In genomic region chr12:67794151-67794550, GRCh38 we compare ENCODE assay signal across 24 cellular contexts.
DNase-seq lines count a peak whose midpoint lies in the region; ATAC-seq and TF ChIP-seq lines count a peak whose summit lies in the region.
"Had no signal": no experiment of that assay in that cellular context is flagged by ENCODE, and none has a peak within 500 bp of the region (broad histone marks: within the 10 kb centered on the region; RNA-seq: fewer than 3 reads in every experiment).

No MANE protein-coding gene starts in this region.

- H3K27ac ChIP-seq in brain microvascular endothelial cell (no peak overlapping the region), smooth muscle cell (ENCODE audit: low read depth) (no peak overlapping the region), SK-N-SH (ENCODE audit: low read depth in 2 of 2, low read length in 1 of 2) (peak overlapping the region in 1 of 2 experiments; percentile 42; a peak in 2 of 4 replicates)

- H3K36me3 ChIP-seq in brain microvascular endothelial cell (replicated peaks) (no peaks in the 10 kb centered on the region), smooth muscle cell (ENCODE audit: low read depth) (no peaks in the 10 kb centered on the region), SK-N-SH (replicated peaks in 1 of 2; ENCODE audit: control insufficient read depth in 1 of 2, insufficient read depth in 2 of 2, low read length in 1 of 2) (no peaks in the 10 kb centered on the region)

- peaks cover 51% of the 10 kb centered on the region for H3K4me1 Mint-ChIP-seq in HFFc6 (ENCODE audit: low read depth)

- TF ChIP-seq CTCF in HFFc6 (IDR thresholded peaks at IDR 0.05) (no peak), brain microvascular endothelial cell (IDR thresholded peaks at IDR 0.05; ENCODE audit: low read depth, low read length, missing control alignments) (no peak), fibroblast of the aortic adventitia (IDR thresholded peaks at IDR 0.05; ENCODE audit: insufficient read depth, low read length) (no peak), smooth muscle cell (IDR thresholded peaks at IDR 0.05; ENCODE audit: borderline replicate concordance, insufficient read depth, poor library complexity, severe bottlenecking) (no peak), SK-N-SH (IDR thresholded peaks at IDR 0.05) (no peak)

- no peak overlapping the region for H3K27ac Mint-ChIP-seq in HFFc6
- H3K27ac Mint-ChIP-seq: CD8-positive, alpha-beta T cell had no signal

- no peaks in the 10 kb centered on the region for H4K20me1 ChIP-seq in smooth muscle cell (ENCODE audit: low read depth)
- H4K20me1 ChIP-seq in SK-N-SH (ENCODE audit: insufficient read depth), result no peaks in the 10 kb centered on the region

- no peaks in the 10 kb centered on the region for H3K27me3 ChIP-seq in brain microvascular endothelial cell (replicated peaks)
- H3K27me3 ChIP-seq in smooth muscle cell (ENCODE audit: low read depth), result no peaks in the 10 kb centered on the region
- no peaks in the 10 kb centered on the region for H3K27me3 ChIP-seq in SK-N-SH (ENCODE audit: insufficient read depth)

- H3K9ac ChIP-seq in smooth muscle cell (ENCODE audit: low read depth) (no peak overlapping the region), SK-N-SH (no peak overlapping the region)

- WGBS in smooth muscle cell (ENCODE audit: low lambda C conversion rate), result 71% methylated on average over 2 of the region's 2 CpGs
- WGBS in SK-N-SH (ENCODE audit: low lambda C conversion rate), result 83% methylated on average over 2 of the region's 2 CpGs

- ATAC-seq in HG02798 (IDR thresholded peaks at IDR 0.05; ENCODE audit: poor library complexity, unreplicated experiment), result no peak
- ATAC-seq: CD8-positive, alpha-beta T cell; HepG2; Panc1; SK-N-SH treated with all-trans-retinoic acid at 6 μM for 48 hours had no signal

- in situ Hi-C loops in brain microvascular endothelial cell (cut with HindIII; ENCODE audit: low pct_ligation_motif_present, low sequenced_read_pairs), result no loop called here

- H3K9me3 ChIP-seq in smooth muscle cell (replicated peaks; ENCODE audit: low read depth), result no peaks in the 10 kb centered on the region
- peaks cover 7% of the 10 kb centered on the region; the same call in 1 of the 2 replicates for H3K9me3 ChIP-seq in SK-N-SH

- H3F3A ChIP-seq in smooth muscle cell (ENCODE audit: low read depth) (peaks cover 4% of the 10 kb centered on the region), SK-N-SH (replicated peaks; ENCODE audit: insufficient read depth) (peaks cover 4% of the 10 kb centered on the region)

- H3K4me2 ChIP-seq in smooth muscle cell (no peak overlapping the region), SK-N-SH (no peak overlapping the region)

- H2AFZ ChIP-seq in smooth muscle cell (ENCODE audit: low read depth) (peak overlapping the region; percentile 33), SK-N-SH (ENCODE audit: low read depth) (no peak overlapping the region)

- no peaks in the 10 kb centered on the region for H3K27me3 Mint-ChIP-seq in HFFc6 (ENCODE audit: insufficient read depth)

- H3K4me3 Mint-ChIP-seq in HFFc6, result no peak overlapping the region
- H3K4me3 Mint-ChIP-seq: CD8-positive, alpha-beta T cell had no signal

- peaks cover 4% of the 10 kb centered on the region for H3K4me1 ChIP-seq in smooth muscle cell (ENCODE audit: low read depth)
- peaks cover 0 to 12% of the 10 kb centered on the region in 2 experiments; a peak in 1 of 4 replicates for H3K4me1 ChIP-seq in SK-N-SH (ENCODE audit: control insufficient read depth in 1 of 2, insufficient read depth in 2 of 2, low read depth in 1 of 2, low read length in 1 of 2)

- no peaks in the 10 kb centered on the region for H3K36me3 Mint-ChIP-seq in HFFc6 (ENCODE audit: low read depth)
- H3K36me3 Mint-ChIP-seq: CD8-positive, alpha-beta T cell had no signal

- H3K4me3 ChIP-seq in brain microvascular endothelial cell (ENCODE audit: low read depth, low read length), result no peak overlapping the region
- H3K4me3 ChIP-seq in fibroblast of the aortic adventitia (ENCODE audit: low read depth, low read length), result no peak overlapping the region
- no peak overlapping the region for H3K4me3 ChIP-seq in smooth muscle cell
- no peak overlapping the region for H3K4me3 ChIP-seq in SK-N-SH (ENCODE audit: low read depth in 2 of 2, low read length in 1 of 2)

- no peak for TF ChIP-seq EP300 in SK-N-SH (IDR thresholded peaks at IDR 0.05; ENCODE audit: borderline replicate concordance in 1 of 2, low read depth in 1 of 2, low read length in 1 of 2)

- POLR2A ChIA-PET in SK-N-SH (lab: Yijun Ruan, JAX), result no interaction called here

- H3K9me3 Mint-ChIP-seq in HFFc6, result peaks cover 10% of the 10 kb centered on the region; the same call in 1 of the 2 replicates

- TF ChIP-seq RAD21 in SK-N-SH (IDR thresholded peaks at IDR 0.05; ENCODE audit: low read length), result no peak

- no peaks in the 10 kb centered on the region for H3K79me2 ChIP-seq in smooth muscle cell (ENCODE audit: low read depth)
- no peaks in the 10 kb centered on the region for H3K79me2 ChIP-seq in SK-N-SH (ENCODE audit: insufficient read depth)

- H3K9me2 ChIP-seq in SK-N-SH, result no peaks in the 10 kb centered on the region

- DNase-seq in HFFc6 (peak; percentile 35), brain microvascular endothelial cell (peak; percentile 64), fibroblast of the aortic adventitia (ENCODE audit: low read depth) (peak; percentile 57), smooth muscle cell (lab: John Stamatoyannopoulos, UW; ENCODE audit: unreplicated experiment) (no peak), SK-N-SH (no peak)
- DNase-seq in activated CD4-positive, alpha-beta T cell treated with anti-CD3 and anti-CD28 coated beads for 4 hours, result no peak
- DNase-seq in activated CD4-positive, alpha-beta T cell treated with anti-CD3 and anti-CD28 coated beads, Interleukin-2, amount 50 U/mL, for 1 hour, result no peak
- DNase-seq: AML-193; C1 segment of cervical spinal cord; CD8-positive, alpha-beta T cell; DND-41; GF-D8; KBM-7; NCI-H1092 treated with DMSO at 0.1 percent for 48 hours; NCI-H1436 treated with DMSO at 0.1 percent for 48 hours; NCI-H2081; NCI-H2171 treated with DMSO at 0.1 percent for 48 hours; NCI-H524 treated with DMSO at 0.1 percent for 48 hours; NCI-H82; SIG-M5 had no signal

- CTCF ChIA-PET in SK-N-SH (lab: Yijun Ruan, JAX), result no interaction called here

TF ChIP-seq in SK-N-SH, 30 proteins besides CTCF, POLR2A, EP300 and RAD21:
- TF ChIP-seq MEF2A (IDR thresholded peaks at IDR 0.05; ENCODE audit: borderline replicate concordance, low read depth) (no peak), JUND (IDR thresholded peaks at IDR 0.05) (no peak), RFX5 (IDR thresholded peaks at IDR 0.05; ENCODE audit: low read length) (no peak), CHD2 (IDR thresholded peaks at IDR 0.05; ENCODE audit: low read length, partially characterized antibody) (no peak), POLR2AphosphoS5 (IDR thresholded peaks at IDR 0.05; ENCODE audit: low read depth, low read length) (no peak), NRF1 (IDR thresholded peaks at IDR 0.05; ENCODE audit: low read depth, low read length) (no peak), ELF1 (IDR thresholded peaks at IDR 0.05) (no peak)
- TF ChIP-seq, protein P1, sequence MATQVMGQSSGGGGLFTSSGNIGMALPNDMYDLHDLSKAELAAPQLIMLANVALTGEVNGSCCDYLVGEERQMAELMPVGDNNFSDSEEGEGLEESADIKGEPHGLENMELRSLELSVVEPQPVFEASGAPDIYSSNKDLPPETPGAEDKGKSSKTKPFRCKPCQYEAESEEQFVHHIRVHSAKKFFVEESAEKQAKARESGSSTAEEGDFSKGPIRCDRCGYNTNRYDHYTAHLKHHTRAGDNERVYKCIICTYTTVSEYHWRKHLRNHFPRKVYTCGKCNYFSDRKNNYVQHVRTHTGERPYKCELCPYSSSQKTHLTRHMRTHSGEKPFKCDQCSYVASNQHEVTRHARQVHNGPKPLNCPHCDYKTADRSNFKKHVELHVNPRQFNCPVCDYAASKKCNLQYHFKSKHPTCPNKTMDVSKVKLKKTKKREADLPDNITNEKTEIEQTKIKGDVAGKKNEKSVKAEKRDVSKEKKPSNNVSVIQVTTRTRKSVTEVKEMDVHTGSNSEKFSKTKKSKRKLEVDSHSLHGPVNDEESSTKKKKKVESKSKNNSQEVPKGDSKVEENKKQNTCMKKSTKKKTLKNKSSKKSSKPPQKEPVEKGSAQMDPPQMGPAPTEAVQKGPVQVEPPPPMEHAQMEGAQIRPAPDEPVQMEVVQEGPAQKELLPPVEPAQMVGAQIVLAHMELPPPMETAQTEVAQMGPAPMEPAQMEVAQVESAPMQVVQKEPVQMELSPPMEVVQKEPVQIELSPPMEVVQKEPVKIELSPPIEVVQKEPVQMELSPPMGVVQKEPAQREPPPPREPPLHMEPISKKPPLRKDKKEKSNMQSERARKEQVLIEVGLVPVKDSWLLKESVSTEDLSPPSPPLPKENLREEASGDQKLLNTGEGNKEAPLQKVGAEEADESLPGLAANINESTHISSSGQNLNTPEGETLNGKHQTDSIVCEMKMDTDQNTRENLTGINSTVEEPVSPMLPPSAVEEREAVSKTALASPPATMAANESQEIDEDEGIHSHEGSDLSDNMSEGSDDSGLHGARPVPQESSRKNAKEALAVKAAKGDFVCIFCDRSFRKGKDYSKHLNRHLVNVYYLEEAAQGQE (IDR thresholded peaks at IDR 0.05; ENCODE audit: low read depth, low read length), result no peak
- TF ChIP-seq, protein P2, sequence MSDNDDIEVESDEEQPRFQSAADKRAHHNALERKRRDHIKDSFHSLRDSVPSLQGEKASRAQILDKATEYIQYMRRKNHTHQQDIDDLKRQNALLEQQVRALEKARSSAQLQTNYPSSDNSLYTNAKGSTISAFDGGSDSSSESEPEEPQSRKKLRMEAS (IDR thresholded peaks at IDR 0.05; ENCODE audit: low read depth), result no peak

Comparison
In these comparisons a context has a peak if more than half of its experiments do, and no peak if none do; other contexts are left out.
1. DNase-seq: peak in HFFc6 (single experiment), brain microvascular endothelial cell (single experiment) and fibroblast of the aortic adventitia (single experiment); none in smooth muscle cell (single experiment), SK-N-SH (single experiment), activated CD4-positive, alpha-beta T cell treated with anti-CD3 and anti-CD28 coated beads for 4 hours (0 of 2) and activated CD4-positive, alpha-beta T cell treated with anti-CD3 and anti-CD28 coated beads, Interleukin-2, amount 50 U/mL, for 1 hour (single experiment).